Comparison of ENCODE assay signal across 9 cellular contexts in the genomic region with DNA sequence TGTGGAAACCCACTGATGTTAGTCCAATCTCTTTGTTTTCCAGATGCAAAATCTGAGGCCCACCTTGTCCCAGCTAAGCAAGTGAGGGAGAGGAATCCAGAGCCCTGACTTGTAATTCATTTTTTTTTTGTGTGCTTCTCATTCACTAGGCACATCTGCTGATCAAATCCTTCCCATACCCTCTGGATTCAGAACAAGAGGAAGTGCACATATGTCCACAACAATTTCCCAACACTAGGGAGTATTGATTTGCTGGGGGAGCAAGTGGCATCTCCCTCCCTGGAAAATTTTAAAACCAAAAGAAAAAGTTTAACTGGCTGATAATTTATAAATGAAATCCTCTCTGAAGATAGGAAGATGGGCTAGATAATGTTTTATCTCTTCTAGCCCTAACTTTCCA.
DNase-seq lines count a peak whose midpoint lies in the region; ATAC-seq, FAIRE-seq and TF ChIP-seq lines count a peak whose summit lies in the region.
"Had no signal": no experiment of that assay in that cellular context is flagged by ENCODE, and none has a peak within 500 bp of the region (broad histone marks: within the 10 kb centered on the region; RNA-seq: fewer than 3 reads in every experiment).

No MANE protein-coding gene starts in this region.

- H3K27ac ChIP-seq in ACC112 (ENCODE audit: low read depth, low read length) (peak overlapping the region; percentile 68), liver (ENCODE audit: low read depth in 1 of 2, low read length in 2 of 2) (peak overlapping the region; percentile 36 to 62)

- H3K9me3 Mint-ChIP-seq in activated T-helper 2 cell treated with anti-CD3 and anti-CD28 coated beads, Interferon-gamma antibody, Interleukin-2, Interleukin-4, amounts not matched to agents 10 μg/mL and 5 μg/mL and 100 μg/mL, durations not matched to agents 14 hours and 24 hours and 36 hours: no peaks in the 10 kb centered on the region
- H3K9me3 Mint-ChIP-seq: dendritic cell treated with granulocyte-macrophage colony-stimulating factor and Interleukin-4, amounts not matched to agents 40 ng/mL and 50 ng/mL, for 4 days had no signal

- peak; percentile 1 for ATAC-seq in HG02678 (IDR thresholded peaks at IDR 0.05; ENCODE audit: unreplicated experiment)

- intact Hi-C loops in activated T-helper 2 cell treated with anti-CD3 and anti-CD28 coated beads, Interferon-gamma antibody, Interleukin-2, Interleukin-4, amounts not matched to agents 10 μg/mL and 5 μg/mL and 100 μg/mL, durations not matched to agents 14 hours and 24 hours and 36 hours (cut with micrococcal nuclease): loop anchor here (1.0 to 10.0 kb wide), 6 partner anchors 85 to 1136 kb away; a partner anchor contains a TSS

- TF ChIP-seq RAD21 in liver (IDR thresholded peaks at IDR 0.05): no peak

- no peaks in the 10 kb centered on the region for H3K27me3 Mint-ChIP-seq in activated T-helper 2 cell treated with anti-CD3 and anti-CD28 coated beads, Interferon-gamma antibody, Interleukin-2, Interleukin-4, amounts not matched to agents 10 μg/mL and 5 μg/mL and 100 μg/mL, durations not matched to agents 14 hours and 24 hours and 36 hours (ENCODE audit: low read depth)
- H3K27me3 Mint-ChIP-seq: dendritic cell treated with granulocyte-macrophage colony-stimulating factor and Interleukin-4, amounts not matched to agents 40 ng/mL and 50 ng/mL, for 4 days had no signal

- H3K36me3 Mint-ChIP-seq in activated T-helper 2 cell treated with anti-CD3 and anti-CD28 coated beads, Interferon-gamma antibody, Interleukin-2, Interleukin-4, amounts not matched to agents 10 μg/mL and 5 μg/mL and 100 μg/mL, durations not matched to agents 14 hours and 24 hours and 36 hours (ENCODE audit: low read depth): no peaks in the 10 kb centered on the region

- FAIRE-seq in HTR-8/SVneo (lab: Jason Lieb, UNC): no peak

- H3K36me3 ChIP-seq in ACC112 (ENCODE audit: insufficient read depth, low read length): no peaks in the 10 kb centered on the region
- H3K36me3 ChIP-seq in liver (ENCODE audit: control insufficient read depth in 4 of 4, insufficient read depth in 3 of 4, low read depth in 1 of 4, low read length in 3 of 4): no peaks in the 10 kb centered on the region

- H3K27me3 ChIP-seq in ACC112 (ENCODE audit: insufficient read depth, low read length) (no peaks in the 10 kb centered on the region), liver (ENCODE audit: control insufficient read depth in 4 of 4, insufficient read depth in 4 of 4, low read length in 3 of 4) (no peaks in the 10 kb centered on the region)

- peaks cover 29% of the 10 kb centered on the region for H3K4me1 Mint-ChIP-seq in activated T-helper 2 cell treated with anti-CD3 and anti-CD28 coated beads, Interferon-gamma antibody, Interleukin-2, Interleukin-4, amounts not matched to agents 10 μg/mL and 5 μg/mL and 100 μg/mL, durations not matched to agents 14 hours and 24 hours and 36 hours (ENCODE audit: low read depth)

- H3K4me3 ChIP-seq in ACC112 (ENCODE audit: low read depth, low read length) (peak overlapping the region; percentile 67; the same call in 1 of the 2 replicates), liver (ENCODE audit: low read depth in 1 of 3, low read length in 3 of 3) (no peak overlapping the region)

- H3K4me1 ChIP-seq in ACC112 (ENCODE audit: control insufficient read depth, insufficient read depth, low read length, unreplicated experiment) (peaks cover 24% of the 10 kb centered on the region), liver (ENCODE audit: control insufficient read depth in 4 of 4, insufficient read depth in 4 of 4, low read length in 3 of 4) (peaks cover 0 to 13% (median 7%) of the 10 kb centered on the region in 4 donors)

- H3K9me3 ChIP-seq in liver (ENCODE audit: control insufficient read depth in 4 of 4, low read length in 3 of 4): no peaks in the 10 kb centered on the region

- no peak for TF ChIP-seq CTCF in liver (IDR thresholded peaks at IDR 0.05; ENCODE audit: low read depth, low read length, missing input control)

- H2AFZ ChIP-seq in ACC112 (ENCODE audit: low read length, unreplicated experiment): peak overlapping the region; percentile 72

- H3K4me3 Mint-ChIP-seq in activated T-helper 2 cell treated with anti-CD3 and anti-CD28 coated beads, Interferon-gamma antibody, Interleukin-2, Interleukin-4, amounts not matched to agents 10 μg/mL and 5 μg/mL and 100 μg/mL, durations not matched to agents 14 hours and 24 hours and 36 hours (ENCODE audit: low read depth): no peak overlapping the region
- H3K4me3 Mint-ChIP-seq: dendritic cell treated with granulocyte-macrophage colony-stimulating factor and Interleukin-4, amounts not matched to agents 40 ng/mL and 50 ng/mL, for 4 days had no signal

- H3K79me2 ChIP-seq in ACC112 (ENCODE audit: control insufficient read depth, insufficient read depth, low read length, unreplicated experiment): no peaks in the 10 kb centered on the region

- H3K27ac Mint-ChIP-seq in activated T-helper 2 cell treated with anti-CD3 and anti-CD28 coated beads, Interferon-gamma antibody, Interleukin-2, Interleukin-4, amounts not matched to agents 10 μg/mL and 5 μg/mL and 100 μg/mL, durations not matched to agents 14 hours and 24 hours and 36 hours: peak overlapping the region; percentile 80
- H3K27ac Mint-ChIP-seq: dendritic cell treated with granulocyte-macrophage colony-stimulating factor and Interleukin-4, amounts not matched to agents 40 ng/mL and 50 ng/mL, for 4 days had no signal

- DNase-seq in activated T-helper 2 cell treated with anti-CD3 and anti-CD28 coated beads, Interferon-gamma antibody, Interleukin-2, Interleukin-4, amounts not matched to agents 10 μg/mL and 5 μg/mL and 100 μg/mL, durations not matched to agents 14 hours and 24 hours and 36 hours (ENCODE audit: low spot score): no peak
- no peak for DNase-seq in HTR-8/SVneo (ENCODE audit: insufficient read length, low spot score)
- DNase-seq in stimulated activated naive CD4-positive, alpha-beta T cell (lab: John Stamatoyannopoulos, UW): no peak
- no peak for DNase-seq in SW480 (ENCODE audit: low spot score)
- DNase-seq in T-helper 9 cell: no peak

- H3K9ac ChIP-seq in liver (ENCODE audit: low read depth in 1 of 2, low read length in 2 of 2): peak overlapping the region; percentile 8 to 9

TF ChIP-seq in liver, 16 proteins besides CTCF, POLR2A, EP300 and RAD21:
- TF ChIP-seq HNF4A (conservative IDR thresholded peaks at IDR 0.05) (no peak), YY1 (IDR thresholded peaks at IDR 0.05) (no peak), EGR1 (IDR thresholded peaks at IDR 0.05; ENCODE audit: low read depth in 2 of 2) (peak in 1 of 2 donors; percentile 23), FOXA1 (IDR thresholded peaks at IDR 0.05) (no peak), RXRA (IDR thresholded peaks at IDR 0.05) (peak in 1 of 2 donors; percentile 5)
